ENCODE assay signal across 8 cellular contexts in the genomic region with DNA sequence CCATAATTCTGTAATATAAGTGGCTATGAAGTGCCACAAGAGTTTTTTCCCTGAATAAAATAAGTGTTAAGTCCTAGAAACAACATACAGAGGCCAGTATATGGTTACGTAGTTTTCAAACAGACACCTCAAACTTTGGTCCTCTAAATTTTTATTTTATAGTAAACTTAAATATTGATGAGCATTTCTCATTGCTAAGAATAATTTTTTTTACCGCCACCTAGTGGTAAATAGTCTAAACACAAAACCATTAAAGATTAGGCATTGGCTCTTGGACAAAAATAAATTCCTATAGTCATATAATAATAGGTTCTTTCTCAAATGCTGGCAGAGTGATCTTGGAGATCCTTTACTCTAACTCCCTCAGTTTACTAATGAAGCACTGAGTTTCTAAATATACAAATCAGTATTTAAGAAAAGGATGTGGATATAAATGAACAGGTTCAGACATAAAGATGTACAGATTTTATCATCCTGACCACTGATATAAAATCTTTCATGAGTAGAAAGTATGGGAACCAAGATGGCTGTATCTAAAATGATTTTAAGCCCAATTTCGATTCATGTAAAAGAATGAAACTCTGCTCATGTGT.
DNase-seq lines count a peak whose midpoint lies in the region; ATAC-seq, FAIRE-seq and TF ChIP-seq lines count a peak whose summit lies in the region.

No MANE protein-coding gene starts in this region.

- DNase-seq in A549 (ENCODE audit: low read depth in 1 of 2, low spot score in 1 of 2) (peak in 1 of 2 experiments; percentile 34), GM06990 (ENCODE audit: extremely low read depth, insufficient read length) (no peak), RCC 7860 (ENCODE audit: low spot score) (no peak), MG63 (no peak)

- CTCF ChIA-PET in A549 (lab: Yijun Ruan, JAX): interaction anchor here (0.9 to 2.9 kb wide), 5 partner anchors 12 to 627 kb away, joined by 4 to 16 read pairs (median 12); partner anchors contain the start of gene PCAT7

- H3K4me3 ChIP-seq in A549: no peak overlapping the region
- H3K4me3 ChIP-seq in GM06990 (replicated peaks; ENCODE audit: low read depth, low read length): no peak overlapping the region
- H3K4me3 ChIP-seq in gastroesophageal sphincter: no peak overlapping the region
- no peak overlapping the region for H3K4me3 ChIP-seq in MG63

- WGBS in A549 (ENCODE audit: missing lambda C conversion rate): 25% methylated on average over 3 of the region's 3 CpGs
- WGBS in gastroesophageal sphincter (ENCODE audit: low coverage in 1 of 2), 2 donors: 72 to 82% methylated on average over 3 of the region's 3 CpGs

- FAIRE-seq in A549 (lab: Jason Lieb, UNC) (no peak), RCC 7860 (lab: Jason Lieb, UNC) (peak; percentile 73)

- H3K27me3 ChIP-seq in GM06990 (replicated peaks; ENCODE audit: control insufficient read depth, insufficient read depth, low read length) (no peaks in the 10 kb centered on the region), gastroesophageal sphincter (no peaks in the 10 kb centered on the region), MG63 (no peaks in the 10 kb centered on the region)

- no peaks in the 10 kb centered on the region for H3K9me3 ChIP-seq in A549
- no peaks in the 10 kb centered on the region for H3K9me3 ChIP-seq in gastroesophageal sphincter
- no peaks in the 10 kb centered on the region for H3K9me3 ChIP-seq in MG63

- POLR2A ChIA-PET in A549 (lab: Yijun Ruan, JAX): no interaction called here

- no peaks in the 10 kb centered on the region for H3K36me3 ChIP-seq in GM06990 (ENCODE audit: control insufficient read depth, insufficient read depth, low read length)
- H3K36me3 ChIP-seq in gastroesophageal sphincter: peaks cover 0 to 3% of the 10 kb centered on the region in 2 donors
- 0 out of 2 replicates have a peak, but pooled peaks cover 2% of the 10 kb centered on the region for H3K36me3 ChIP-seq in MG63

- H3K27ac ChIP-seq in A549: no peak overlapping the region
- no peak overlapping the region for H3K27ac ChIP-seq in gastroesophageal sphincter

- no peak for ATAC-seq in A549
- no peak for ATAC-seq in gastroesophageal sphincter
- no peak for ATAC-seq in GM19463 (IDR thresholded peaks at IDR 0.05; ENCODE audit: unreplicated experiment)
- ATAC-seq in HG03439 (IDR thresholded peaks at IDR 0.05; ENCODE audit: unreplicated experiment): no peak
- no peak for ATAC-seq in GM19467 (IDR thresholded peaks at IDR 0.05; ENCODE audit: unreplicated experiment)

- TF ChIP-seq POLR2A in A549 (IDR thresholded peaks at IDR 0.05; ENCODE audit: low read length) (no peak), gastroesophageal sphincter (IDR thresholded peaks at IDR 0.05) (no peak)

- no peak overlapping the region for H3K4me2 ChIP-seq in A549

- TF ChIP-seq RAD21 in A549 (conservative IDR thresholded peaks at IDR 0.05 in 1 of 2, IDR thresholded peaks at IDR 0.05 in 1 of 2): no peak; a peak in 1 of 5 replicates

- H3K4me1 ChIP-seq in A549: no peaks in the 10 kb centered on the region
- peaks cover 0 to 22% (median 0%) of the 10 kb centered on the region in 3 donors for H3K4me1 ChIP-seq in gastroesophageal sphincter

- TF ChIP-seq CTCF in A549 (IDR thresholded peaks at IDR 0.05) (peak; percentile 57), GM06990 (IDR thresholded peaks at IDR 0.05; ENCODE audit: insufficient read depth, low read length, poor library complexity, severe bottlenecking) (peak; percentile 50), gastroesophageal sphincter (IDR thresholded peaks at IDR 0.05) (peak in 3 of 4 experiments; percentile 38 to 42 (median 39))

- TF ChIP-seq EP300 in A549 (IDR thresholded peaks at IDR 0.05): no peak
- TF ChIP-seq EP300 in gastroesophageal sphincter (IDR thresholded peaks at IDR 0.05): no peak

TF ChIP-seq in A549, 52 proteins besides CTCF, POLR2A, EP300 and RAD21:
- TF ChIP-seq NFE2L2 (conservative IDR thresholded peaks at IDR 0.05; ENCODE audit: low read length): no peak
- no peak for TF ChIP-seq CEBPB (IDR thresholded peaks at IDR 0.05)
- TF ChIP-seq, protein P1, sequence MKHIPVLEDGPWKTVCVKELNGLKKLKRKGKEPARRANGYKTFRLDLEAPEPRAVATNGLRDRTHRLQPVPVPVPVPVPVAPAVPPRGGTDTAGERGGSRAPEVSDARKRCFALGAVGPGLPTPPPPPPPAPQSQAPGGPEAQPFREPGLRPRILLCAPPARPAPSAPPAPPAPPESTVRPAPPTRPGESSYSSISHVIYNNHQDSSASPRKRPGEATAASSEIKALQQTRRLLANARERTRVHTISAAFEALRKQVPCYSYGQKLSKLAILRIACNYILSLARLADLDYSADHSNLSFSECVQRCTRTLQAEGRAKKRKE (CRISPR knock-in tag; IDR thresholded peaks at IDR 0.05; ENCODE audit: low read depth): no peak
- TF ChIP-seq SREBF2 (IDR thresholded peaks at IDR 0.05): no peak
- no peak for TF ChIP-seq SMC3 (IDR thresholded peaks at IDR 0.05)
- no peak for TF ChIP-seq EHMT2 (IDR thresholded peaks at IDR 0.05; ENCODE audit: low read depth)
- TF ChIP-seq JUN (IDR thresholded peaks at IDR 0.05): no peak
- no peak for TF ChIP-seq HDAC2 (IDR thresholded peaks at IDR 0.05)
- TF ChIP-seq BHLHE40 (IDR thresholded peaks at IDR 0.05; ENCODE audit: low read depth, low read length): no peak
- no peak for TF ChIP-seq GATA3 (IDR thresholded peaks at IDR 0.05; ENCODE audit: borderline replicate concordance)
- no peak for TF ChIP-seq TFCP2L1 (CRISPR knock-in tag; IDR thresholded peaks at IDR 0.05)
